ENCODE assay signal across 1 cellular context in genomic region chr1:40034869-40035268, GRCh38.
TF ChIP-seq lines count a peak whose summit lies in the region.

No MANE protein-coding gene starts in this region.

TF ChIP-seq in K562, 482 proteins besides CTCF, POLR2A, EP300 and RAD21 (continued from another document):
- TF ChIP-seq NR0B1 (IDR thresholded peaks at IDR 0.05; ENCODE audit: partially characterized antibody) (no peak), ZNF518B (CRISPR knock-in tag; IDR thresholded peaks at IDR 0.05) (no peak), HBP1 (CRISPR knock-in tag; IDR thresholded peaks at IDR 0.05) (no peak), HMBOX1 (IDR thresholded peaks at IDR 0.05) (peak; percentile 84), MTA1 (IDR thresholded peaks at IDR 0.05; ENCODE audit: borderline replicate concordance) (no peak), TBP (optimal IDR thresholded peaks at IDR 0.05; ENCODE audit: low read depth, low read length) (peak; percentile 27), ZNF639 (CRISPR knock-in tag; conservative IDR thresholded peaks at IDR 0.05 in 1 of 2, IDR thresholded peaks at IDR 0.05 in 1 of 2) (peak in 1 of 2 experiments; percentile 40; a peak in 1 of 4 replicates), SIX5 (IDR thresholded peaks at IDR 0.05; ENCODE audit: borderline replicate concordance in 1 of 2, insufficient read depth in 1 of 2, low read depth in 1 of 2, low read length in 2 of 2) (no peak), SPI1 (IDR thresholded peaks at IDR 0.05; ENCODE audit: borderline replicate concordance, low read depth, low read length) (0 out of 2 replicates have a peak, but pooled peaks have one; percentile 66), ZNF589 (CRISPR knock-in tag; IDR thresholded peaks at IDR 0.05; ENCODE audit: low read depth) (no peak), PHB2 (IDR thresholded peaks at IDR 0.05; ENCODE audit: low read depth) (no peak), TRIM25 (IDR thresholded peaks at IDR 0.05; ENCODE audit: borderline replicate concordance) (no peak), HDAC8 (tag; IDR thresholded peaks at IDR 0.05) (no peak), FIP1L1 (IDR thresholded peaks at IDR 0.05; ENCODE audit: low read depth, low read length, poor library complexity, severe bottlenecking) (no peak), ZNF140 (CRISPR knock-in tag; IDR thresholded peaks at IDR 0.05) (no peak)
